In genomic region chr20:13400453-13400852, GRCh38 we compare ENCODE assay signal across 10 cellular contexts.
"Had no signal": no experiment of that assay in that cellular context is flagged by ENCODE, and none has a peak within 500 bp of the region (broad histone marks: within the 10 kb centered on the region; RNA-seq: fewer than 3 reads in every experiment).

No MANE protein-coding gene starts in this region.

- H3K4me3 ChIP-seq: GM23248, HAP-1, K562 had no signal

- H3K9me3 Mint-ChIP-seq: HFFc6 had no signal

- H3K9ac ChIP-seq: GM23248 had no signal

- H3K27ac ChIP-seq: GM23248, HL-60 had no signal

- ATAC-seq: HCT116, HepG2, K562 had no signal

- H3K9me3 ChIP-seq: HAP-1 had no signal

- DNase-seq: GM23248, GOT3, H7, HFFc6, KG1 had no signal

- H2AFZ ChIP-seq: GM23248 had no signal

- H3K4me3 Mint-ChIP-seq: HFFc6 had no signal

- H3K27ac Mint-ChIP-seq: HFFc6 had no signal

- H3K36me3 ChIP-seq: HAP-1 had no signal
